14 cellular contexts compared by ENCODE assay signal in the genomic region with DNA sequence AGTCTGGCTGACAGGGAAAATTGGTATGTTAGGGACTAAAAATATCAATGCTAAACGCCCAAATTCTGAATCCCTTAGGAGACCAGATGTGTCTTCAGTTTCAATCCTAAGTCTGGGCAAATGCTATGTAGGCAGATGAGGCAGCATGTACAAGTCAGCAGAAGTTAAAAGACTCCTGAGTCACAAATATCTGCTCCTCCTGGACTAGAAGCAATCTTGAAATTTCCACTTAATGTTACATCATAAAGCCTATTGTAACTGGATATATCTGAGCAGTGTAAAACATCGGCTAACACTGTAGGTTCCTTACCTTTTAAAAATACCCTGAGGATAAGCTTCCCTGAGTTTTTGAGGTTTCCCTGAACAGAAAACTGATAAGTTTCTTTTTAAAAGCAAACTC.
A peak's percentile ranks its signal among the peaks of the same experiment; 100 is the strongest.
DNase-seq lines count a peak whose midpoint lies in the region; ATAC-seq and TF ChIP-seq lines count a peak whose summit lies in the region.
"Had no signal": no experiment of that assay in that cellular context is flagged by ENCODE, and none has a peak within 500 bp of the region (broad histone marks: within the 10 kb centered on the region; RNA-seq: fewer than 3 reads in every experiment).

No MANE protein-coding gene starts in this region.

- TF ChIP-seq CTCF in HFF-Myc (IDR thresholded peaks at IDR 0.05; ENCODE audit: low read depth, low read length, missing control alignments): no peak
- TF ChIP-seq CTCF in RWPE2 (IDR thresholded peaks at IDR 0.05; ENCODE audit: poor library complexity, severe bottlenecking): no peak
- TF ChIP-seq CTCF in fibroblast of lung (conservative IDR thresholded peaks at IDR 0.05 in 1 of 2, IDR thresholded peaks at IDR 0.05 in 1 of 2; ENCODE audit: low read depth in 1 of 2, low read length in 2 of 2): no peak

- no peaks in the 10 kb centered on the region for H3K9me3 ChIP-seq in RWPE2 (ENCODE audit: severe bottlenecking)
- no peaks in the 10 kb centered on the region for H3K9me3 ChIP-seq in fibroblast of lung (ENCODE audit: control insufficient read depth, insufficient read depth, low read depth, low read length)
- H3K9me3 ChIP-seq in trophoblast cell (ENCODE audit: insufficient read depth, low read depth, low read length): peaks cover 2% of the 10 kb centered on the region
- H3K9me3 ChIP-seq: body of pancreas had no signal

- H4K20me1 ChIP-seq in fibroblast of lung (ENCODE audit: control insufficient read depth, extremely low read depth, insufficient read depth, low read length): no peaks in the 10 kb centered on the region

- peak overlapping the region; percentile 99 for H3K27ac ChIP-seq in RWPE2 (ENCODE audit: poor library complexity, severe bottlenecking)
- no peak overlapping the region for H3K27ac ChIP-seq in fibroblast of lung (ENCODE audit: insufficient read depth, low read length)
- H3K27ac ChIP-seq in trophoblast cell (ENCODE audit: low read depth, low read length): peak overlapping the region; percentile 39
- H3K27ac ChIP-seq: body of pancreas had no signal

- no peak overlapping the region for H4K8ac ChIP-seq in trophoblast cell (ENCODE audit: low read depth, low read length)

- H3K4me3 ChIP-seq in HFF-Myc (replicated peaks; ENCODE audit: low read depth, low read length) (no peak overlapping the region), RWPE2 (ENCODE audit: severe bottlenecking) (no peak overlapping the region), fibroblast of lung (replicated peaks in 1 of 4; ENCODE audit: control extremely low read depth in 1 of 4, insufficient read depth in 1 of 4, low read depth in 3 of 4, low read length in 4 of 4) (no peak overlapping the region), trophoblast cell (ENCODE audit: low read depth, low read length) (no peak overlapping the region)
- H3K4me3 ChIP-seq: body of pancreas had no signal

- no peak overlapping the region for H2BK120ac ChIP-seq in trophoblast cell (ENCODE audit: insufficient read depth, low read length, poor library complexity)

- H3K36me3 ChIP-seq in RWPE2 (ENCODE audit: low read depth) (no peaks in the 10 kb centered on the region), fibroblast of lung (ENCODE audit: control insufficient read depth, insufficient read depth, low read length) (no peaks in the 10 kb centered on the region), trophoblast cell (ENCODE audit: control insufficient read depth in 1 of 2, insufficient read depth in 2 of 2, low read length in 2 of 2) (no peaks in the 10 kb centered on the region)

- peaks cover 34% of the 10 kb centered on the region for H3K4me1 ChIP-seq in RWPE2 (ENCODE audit: insufficient read depth, poor library complexity, severe bottlenecking)
- H3K4me1 ChIP-seq in fibroblast of lung (ENCODE audit: control insufficient read depth, extremely low read depth, insufficient read depth, low read length): peaks cover 2% of the 10 kb centered on the region
- H3K4me1 ChIP-seq in trophoblast cell (ENCODE audit: control insufficient read depth in 1 of 2, insufficient read depth in 2 of 2, low read length in 2 of 2): peaks cover 0 to 4% of the 10 kb centered on the region in 2 experiments
- H3K4me1 ChIP-seq: body of pancreas had no signal

- no peak overlapping the region for H2AFZ ChIP-seq in fibroblast of lung (ENCODE audit: low read length)
- H2AFZ ChIP-seq in trophoblast cell (ENCODE audit: insufficient read depth, low read length, poor library complexity): no peak overlapping the region

- H3K79me1 ChIP-seq in trophoblast cell (ENCODE audit: low read length): peaks cover 5% of the 10 kb centered on the region

- no peak overlapping the region for H2AK5ac ChIP-seq in trophoblast cell (ENCODE audit: low read length)

- H3K4ac ChIP-seq in trophoblast cell (ENCODE audit: low read depth, low read length): no peak overlapping the region

- H4K91ac ChIP-seq in trophoblast cell (ENCODE audit: low read depth, low read length): no peak overlapping the region

- ATAC-seq in RWPE2 (ENCODE audit: low read depth): peak; percentile 81
- no peak for ATAC-seq in GM18519 (IDR thresholded peaks at IDR 0.05; ENCODE audit: low FRiP score, unreplicated experiment)
- ATAC-seq in HG03159 (IDR thresholded peaks at IDR 0.05; ENCODE audit: unreplicated experiment): no peak
- ATAC-seq: activated T-cell treated with anti-CD3 and anti-CD28 coated beads, Interleukin-2, amount 50 U/mL, for 72 hours; body of pancreas; T-cell had no signal

- WGBS in trophoblast cell (ENCODE audit: extremely low coverage, insufficient coverage, insufficient read length): no CpG with 5 or more reads among the region's 2 CpGs

- no peak overlapping the region for H3K23ac ChIP-seq in trophoblast cell (ENCODE audit: low read length)

- H3K79me2 ChIP-seq in fibroblast of lung (ENCODE audit: control insufficient read depth, insufficient read depth, low read length): no peaks in the 10 kb centered on the region
- H3K79me2 ChIP-seq in trophoblast cell (ENCODE audit: control insufficient read depth, insufficient read depth, low read length, poor library complexity): no peaks in the 10 kb centered on the region

- H2BK12ac ChIP-seq in trophoblast cell (ENCODE audit: low read length): no peak overlapping the region

- H4K12ac ChIP-seq in trophoblast cell (ENCODE audit: low read depth, low read length): no peak overlapping the region

- H3K18ac ChIP-seq in trophoblast cell (ENCODE audit: low read length): no peak overlapping the region

- no peak overlapping the region for H3K4me2 ChIP-seq in fibroblast of lung (ENCODE audit: extremely low read depth, insufficient read depth, low read length)
- no peak overlapping the region for H3K4me2 ChIP-seq in trophoblast cell (ENCODE audit: low read length)

- no peak overlapping the region for H3K14ac ChIP-seq in trophoblast cell (ENCODE audit: low read length)

- no peak overlapping the region for H3K9ac ChIP-seq in fibroblast of lung (ENCODE audit: insufficient read depth, low read length)
- H3K9ac ChIP-seq in trophoblast cell (ENCODE audit: low read length): no peak overlapping the region

- DNase-seq in HFF-Myc (ENCODE audit: extremely low read depth, low read depth) (peak; percentile 12), RWPE2 (ENCODE audit: low spot score) (no peak), fibroblast of lung (ENCODE audit: low read depth in 2 of 2) (peak; percentile 82 to 87), trophoblast cell (peak; percentile 7 to 68)
- DNase-seq in stimulated activated CD8-positive, alpha-beta memory T cell treated with anti-CD3 and anti-CD28 coated beads, Interleukin-4, amount 100 ng/mL, for 48 hours: no peak
- DNase-seq in stimulated activated naive CD4-positive, alpha-beta T cell treated with Interleukin-2 at 50 U/mL for 16 hours (lab: John Stamatoyannopoulos, UW): no peak
- DNase-seq: activated CD4-positive, alpha-beta T cell treated with anti-CD3 and anti-CD28 coated beads, Interleukin-2, amount 10 ng/mL, durations not matched to agents 24 days and 14 days; activated T-cell treated with anti-CD3 and anti-CD28 coated beads, Interleukin-2, amount 50 U/mL, for 72 hours; body of pancreas; NCI-H1436 treated with DMSO at 0.1 percent for 48 hours; NK-92 treated with Interleukin-12 subunit alpha and Interleukin-12 subunit beta, amount 100 ng/mL, for 24 hours; T-cell had no signal

- no peaks in the 10 kb centered on the region for H3K27me3 ChIP-seq in RWPE2 (ENCODE audit: insufficient read depth, poor library complexity, severe bottlenecking)
- no peaks in the 10 kb centered on the region for H3K27me3 ChIP-seq in fibroblast of lung (ENCODE audit: control insufficient read depth, insufficient read depth, low read length)
- H3K27me3 ChIP-seq in trophoblast cell (ENCODE audit: insufficient read depth, low read length): no peaks in the 10 kb centered on the region
- H3K27me3 ChIP-seq: body of pancreas had no signal

- H2BK5ac ChIP-seq in trophoblast cell (ENCODE audit: low read depth, low read length, poor library complexity): no peak overlapping the region

Comparison
In these comparisons a context has a peak if more than half of its experiments do, and no peak if none do; other contexts are left out.
1. DNase-seq: peak in HFF-Myc (single experiment), fibroblast of lung (2 of 2) and trophoblast cell (2 of 2); none in RWPE2 (single experiment), stimulated activated CD8-positive, alpha-beta memory T cell treated with anti-CD3 and anti-CD28 coated beads, Interleukin-4, amount 100 ng/mL, for 48 hours (single experiment) and stimulated activated naive CD4-positive, alpha-beta T cell treated with Interleukin-2 at 50 U/mL for 16 hours (single experiment).